Comparison of ENCODE assay signal across 25 cellular contexts in the genomic region with DNA sequence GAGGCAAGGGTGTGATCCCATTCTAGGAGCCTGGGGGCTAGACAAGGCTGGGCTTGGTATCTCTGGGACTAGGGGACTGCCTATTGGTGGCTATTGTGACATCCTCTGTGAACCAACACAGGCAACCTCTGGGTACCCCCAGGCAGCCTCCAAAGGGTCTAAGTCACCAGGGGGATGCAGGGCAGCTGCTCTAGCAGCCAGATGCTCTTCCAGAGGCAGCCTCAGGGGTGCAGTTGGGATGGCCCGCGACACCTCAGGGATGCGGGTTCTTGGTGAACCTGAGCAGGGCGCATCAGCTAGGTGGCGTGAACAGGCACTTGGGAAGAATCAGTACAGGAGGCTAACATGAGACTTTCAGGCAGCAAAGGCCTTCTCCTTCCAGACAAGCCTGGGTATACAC. TPM values are rescaled to one million over a fixed set of nuclear protein-coding genes. Genes with fewer than 3 reads are reported as not detected.
A peak's percentile ranks its signal among the peaks of the same experiment; 100 is the strongest.
DNase-seq lines count a peak whose midpoint lies in the region; ATAC-seq and TF ChIP-seq lines count a peak whose summit lies in the region.
"Had no signal": no experiment of that assay in that cellular context is flagged by ENCODE, and none has a peak within 500 bp of the region (broad histone marks: within the 10 kb centered on the region; RNA-seq: fewer than 3 reads in every experiment).

No MANE protein-coding gene starts in this region.

- H3K27me3 Mint-ChIP-seq in activated naive CD4-positive, alpha-beta T cell treated with anti-CD3 and anti-CD28 coated beads, Interleukin-2, amount 10 ng/mL, durations not matched to agents 7 days and 5 days = peaks cover 10% of the 10 kb centered on the region
- H3K27me3 Mint-ChIP-seq in T-helper 17 cell (no peaks in the 10 kb centered on the region), naive B cell (no peaks in the 10 kb centered on the region)
- H3K27me3 Mint-ChIP-seq: activated naive CD8-positive, alpha-beta T cell treated with anti-CD3 and anti-CD28 coated beads, Interleukin-2, amount 50 U/mL, for 24 hours; CD4-positive, alpha-beta memory T cell had no signal

- H3K27ac ChIP-seq in gastrocnemius medialis = peak overlapping the region; percentile 94 to 99 (median 98)
- H3K27ac ChIP-seq: colonic mucosa, parathyroid adenoma, SK-N-MC had no signal

- peak overlapping the region; percentile 8 for H3K4me3 Mint-ChIP-seq in activated naive CD4-positive, alpha-beta T cell treated with anti-CD3 and anti-CD28 coated beads, Interleukin-2, amount 10 ng/mL, durations not matched to agents 7 days and 5 days
- H3K4me3 Mint-ChIP-seq in T-helper 17 cell (peak overlapping the region; percentile 28), naive B cell (peak overlapping the region in 7 of 8 donors; percentile 27 to 80 (median 75))
- H3K4me3 Mint-ChIP-seq: activated CD8-positive, alpha-beta T cell treated with anti-CD3 and anti-CD28 coated beads, Interleukin-2, amount 10 ng/mL, durations not matched to agents 7 days and 5 days had no signal

- TF ChIP-seq CTCF in gastrocnemius medialis (IDR thresholded peaks at IDR 0.05 in 4 of 5, conservative IDR thresholded peaks at IDR 0.05 in 1 of 5) = no peak

- H3K4me1 ChIP-seq in gastrocnemius medialis = peaks cover 24 to 33% of the 10 kb centered on the region in 2 donors
- H3K4me1 ChIP-seq: colonic mucosa, uterus had no signal

- in situ Hi-C loops in gastrocnemius medialis (cut with MboI; ENCODE audit: low sequenced_read_pairs in 4 of 4) = loop anchor here in 1 of 4 donors (10.0 kb wide), 1 partner anchor 81 kb away; a partner anchor contains a TSS

- CTCF ChIA-PET in activated naive CD4-positive, alpha-beta T cell treated with anti-CD3 and anti-CD28 coated beads, Interleukin-2, amount 10 ng/mL, durations not matched to agents 7 days and 5 days (lab: Charles Lee) = interaction anchor here (0.9 to 1.4 kb wide), 2 partner anchors 24 to 129 kb away, joined by 3 to 4 read pairs; no protein-coding TSS in a partner anchor

- H3K4me1 Mint-ChIP-seq in activated naive CD4-positive, alpha-beta T cell treated with anti-CD3 and anti-CD28 coated beads, Interleukin-2, amount 10 ng/mL, durations not matched to agents 7 days and 5 days = peaks cover 32% of the 10 kb centered on the region
- peaks cover 27% of the 10 kb centered on the region for H3K4me1 Mint-ChIP-seq in T-helper 17 cell
- peaks cover 11 to 34% (median 23%) of the 10 kb centered on the region in 3 donors for H3K4me1 Mint-ChIP-seq in naive B cell

- no peak for TF ChIP-seq POLR2A in gastrocnemius medialis (IDR thresholded peaks at IDR 0.05)

- H3K4me3 ChIP-seq in gastrocnemius medialis = no peak overlapping the region
- H3K4me3 ChIP-seq: body of pancreas, colonic mucosa, SK-N-MC, uterus had no signal

- H3K27me3 ChIP-seq in gastrocnemius medialis = no peaks in the 10 kb centered on the region
- H3K27me3 ChIP-seq: body of pancreas, colonic mucosa, uterus had no signal

- no peaks in the 10 kb centered on the region for H3K9me3 ChIP-seq in T-helper 17 cell (ENCODE audit: control insufficient read depth, low read length, poor library complexity, severe bottlenecking)
- H3K9me3 ChIP-seq in gastrocnemius medialis = no peaks in the 10 kb centered on the region
- H3K9me3 ChIP-seq: body of pancreas, colonic mucosa, uterus had no signal

- no peak for ATAC-seq in T-helper 17 cell
- ATAC-seq in naive B cell (ENCODE audit: low read depth in 2 of 2) = no peak
- ATAC-seq in gastrocnemius medialis = no peak
- ATAC-seq: activated CD4-positive, CD25-positive, alpha-beta regulatory T cell treated with anti-CD3 and anti-CD28 coated beads, Interleukin-2, amount 50 U/mL, for 24 hours; activated CD8-positive, alpha-beta T cell treated with anti-CD3 and anti-CD28 coated beads, Interleukin-2, amount 10 ng/mL, durations not matched to agents 7 days and 5 days; activated naive CD8-positive, alpha-beta T cell treated with anti-CD3 and anti-CD28 coated beads, Interleukin-2, amount 50 U/mL, for 24 hours; body of pancreas had no signal

- no peaks in the 10 kb centered on the region for H3K9me3 Mint-ChIP-seq in activated naive CD4-positive, alpha-beta T cell treated with anti-CD3 and anti-CD28 coated beads, Interleukin-2, amount 10 ng/mL, durations not matched to agents 7 days and 5 days
- H3K9me3 Mint-ChIP-seq in naive B cell = no peaks in the 10 kb centered on the region
- H3K9me3 Mint-ChIP-seq: activated naive CD8-positive, alpha-beta T cell treated with anti-CD3 and anti-CD28 coated beads, Interleukin-2, amount 50 U/mL, for 24 hours had no signal

- intact Hi-C loops in gastrocnemius medialis (cut with DNase I; ENCODE audit: low total_unique reads) = loop anchor here (2.0 kb wide), 1 partner anchor 117 kb away; a partner anchor contains a TSS

- peak; percentile 21 for DNase-seq in activated naive CD4-positive, alpha-beta T cell treated with anti-CD3 and anti-CD28 coated beads, Interleukin-2, amount 10 ng/mL, durations not matched to agents 7 days and 5 days
- DNase-seq in activated naive CD4-positive, alpha-beta T cell treated with Interleukin-2 at 50 U/mL for 16 hours = no peak
- DNase-seq in T-helper 17 cell (no peak), naive B cell (no peak), gastrocnemius medialis (no peak), activated gamma-delta T cell treated with Interleukin-2 at 50 U/mL for 16 hours (no peak)
- no peak for DNase-seq in central memory CD4-positive, alpha-beta T cell
- DNase-seq in stimulated activated CD4-positive, alpha-beta T cell treated with anti-CD3 and anti-CD28 coated beads, Interleukin-4, amount 100 ng/mL, for 24 hours = no peak
- DNase-seq: activated CD8-positive, alpha-beta T cell treated with anti-CD3 and anti-CD28 coated beads, Interleukin-2, amount 10 ng/mL, durations not matched to agents 7 days and 5 days; activated naive CD8-positive, alpha-beta T cell treated with anti-CD3 and anti-CD28 coated beads, Interleukin-2, amount 50 U/mL, for 24 hours; activated T-cell treated with anti-CD3 and anti-CD28 coated beads, Interleukin-2, amount 50 U/mL, for 1 hour; body of pancreas; CD4-positive, alpha-beta memory T cell; colonic mucosa; DMS53; GDM1; HCEC 1CT; KG1; mammary epithelial cell; NCI-H1694; NCI-H526 treated with DMSO at 0.1 percent for 48 hours; uterus had no signal

- no peak overlapping the region for H3K27ac Mint-ChIP-seq in activated naive CD4-positive, alpha-beta T cell treated with anti-CD3 and anti-CD28 coated beads, Interleukin-2, amount 10 ng/mL, durations not matched to agents 7 days and 5 days
- H3K27ac Mint-ChIP-seq in T-helper 17 cell (no peak overlapping the region), naive B cell (no peak overlapping the region)
- H3K27ac Mint-ChIP-seq: activated CD8-positive, alpha-beta T cell treated with anti-CD3 and anti-CD28 coated beads, Interleukin-2, amount 10 ng/mL, durations not matched to agents 7 days and 5 days; activated naive CD8-positive, alpha-beta T cell treated with anti-CD3 and anti-CD28 coated beads, Interleukin-2, amount 50 U/mL, for 24 hours had no signal

- H3K36me3 Mint-ChIP-seq in activated naive CD4-positive, alpha-beta T cell treated with anti-CD3 and anti-CD28 coated beads, Interleukin-2, amount 10 ng/mL, durations not matched to agents 7 days and 5 days = peaks cover 18% of the 10 kb centered on the region
- peaks cover 6% of the 10 kb centered on the region for H3K36me3 Mint-ChIP-seq in T-helper 17 cell (ENCODE audit: low read depth)
- H3K36me3 Mint-ChIP-seq in naive B cell = no peaks in the 10 kb centered on the region
- H3K36me3 Mint-ChIP-seq: CD4-positive, alpha-beta memory T cell had no signal

- H3K36me3 ChIP-seq in gastrocnemius medialis = no peaks in the 10 kb centered on the region
- H3K36me3 ChIP-seq: colonic mucosa, uterus had no signal

RNA-seq across cellular contexts. Expression of a gene that starts 1.6 kb away (rescaled TPM):
- 10 to 100 TPM; 21.7 to 27.0 TPM for total RNA-seq in T-helper 17 cell
- polyA plus RNA-seq in naive B cell (ENCODE audit: low read depth in 6 of 6) = 10 to 100 TPM; 31.7 to 37.2 (median 35.2) TPM
- total RNA-seq in gastrocnemius medialis = 10 to 100 TPM; 21.3 to 56.7 (median 38.2) TPM

RNA-seq across cellular contexts. Expression of a gene that starts 51.8 kb away (rescaled TPM):
- total RNA-seq in T-helper 17 cell (10 to 100 TPM in 1 of 2 donors, 1 to 10 TPM in 1; 9.0 to 16.5 TPM), gastrocnemius medialis (10 to 100 TPM; 10.0 to 31.5 (median 17.3) TPM)
- polyA plus RNA-seq in naive B cell (ENCODE audit: low read depth in 6 of 6) = 10 to 100 TPM; 61.3 to 89.8 (median 65.3) TPM

RNA-seq across cellular contexts. Expression of a gene that starts 51.9 kb away (rescaled TPM):
- total RNA-seq in T-helper 17 cell (10 to 100 TPM; 73.6 to 77.0 TPM), gastrocnemius medialis (100 to 1,000 TPM; 236 to 344 (median 284) TPM)
- 100 to 1,000 TPM; 128 to 211 (median 147) TPM for polyA plus RNA-seq in naive B cell (ENCODE audit: low read depth in 6 of 6)

Comparison
In these comparisons a context has a peak if more than half of its experiments do, and no peak if none do; other contexts are left out.
1. H3K4me3 Mint-ChIP-seq: peak in every context shown above with its lines; median percentile 75 in naive B cell; 28 in T-helper 17 cell; 8 in activated naive CD4-positive, alpha-beta T cell treated with anti-CD3 and anti-CD28 coated beads, Interleukin-2, amount 10 ng/mL, durations not matched to agents 7 days and 5 days.